ENCODE assay signal across 24 cellular contexts in genomic region chr11:69650832-69651344, GRCh38. TPM values are rescaled to one million over a fixed set of nuclear protein-coding genes. Genes with fewer than 3 reads are reported as not detected.
"Had no signal": no experiment of that assay in that cellular context is flagged by ENCODE, and none has a peak within 500 bp of the region (broad histone marks: within the 10 kb centered on the region; RNA-seq: fewer than 3 reads in every experiment).

No MANE protein-coding gene starts in this region.

- H3K4me3 ChIP-seq: colonic mucosa, esophagus muscularis mucosa, hepatocyte, left lung, ovary, tibial nerve, vagina had no signal

- H3K27ac ChIP-seq: colonic mucosa, esophagus muscularis mucosa, hepatocyte, left lung, ovary, vagina had no signal

- FAIRE-seq: endometrium had no signal

- H2AFZ ChIP-seq: hepatocyte had no signal

- H3K4me1 ChIP-seq: colonic mucosa, vagina had no signal

- H3K27ac Mint-ChIP-seq: activated CD8-positive, alpha-beta T cell treated with anti-CD3 and anti-CD28 coated beads, Interleukin-2, amount 10 ng/mL, durations not matched to agents 7 days and 5 days; activated naive CD4-positive, alpha-beta T cell treated with anti-CD3 and anti-CD28 coated beads, Interleukin-2, amount 50 U/mL, for 72 hours; activated T-cell treated with anti-CD3 and anti-CD28 coated beads, Interleukin-2, amount 50 U/mL, for 72 hours; stimulated activated naive B cell treated with anti-CD40 and anti-IgM and Interleukin-4, amounts not matched to agents 10 μg/mL and 1 μg/mL and 100 μg/mL, for 72 hours; WTC11 had no signal

- H3K4me2 ChIP-seq: hepatocyte had no signal

- H3K27me3 Mint-ChIP-seq: stimulated activated naive B cell treated with anti-CD40 and anti-IgM and Interleukin-4, amounts not matched to agents 10 μg/mL and 1 μg/mL and 100 μg/mL, for 72 hours had no signal

- H3K36me3 ChIP-seq: colonic mucosa, ovary had no signal

- H3K9me3 ChIP-seq: colonic mucosa, esophagus muscularis mucosa, left lung, ovary, tibial nerve, vagina had no signal

- H3K9me3 Mint-ChIP-seq: activated naive CD4-positive, alpha-beta T cell treated with anti-CD3 and anti-CD28 coated beads, Interleukin-2, amount 50 U/mL, for 72 hours; activated T-cell treated with anti-CD3 and anti-CD28 coated beads, Interleukin-2, amount 50 U/mL, for 72 hours; stimulated activated naive B cell treated with anti-CD40 and anti-IgM and Interleukin-4, amounts not matched to agents 10 μg/mL and 1 μg/mL and 100 μg/mL, for 72 hours; WTC11 had no signal

- ATAC-seq: activated CD8-positive, alpha-beta T cell treated with anti-CD3 and anti-CD28 coated beads, Interleukin-2, amount 10 ng/mL, durations not matched to agents 7 days and 5 days; activated naive CD4-positive, alpha-beta T cell treated with anti-CD3 and anti-CD28 coated beads, Interleukin-2, amount 50 U/mL, for 72 hours; activated T-cell treated with anti-CD3 and anti-CD28 coated beads, Interleukin-2, amount 50 U/mL, for 72 hours; left lung; stimulated activated naive B cell treated with anti-CD40 and anti-IgM and Interleukin-4, amounts not matched to agents 10 μg/mL and 1 μg/mL and 100 μg/mL, for 72 hours; WTC11 had no signal

- H3K36me3 Mint-ChIP-seq: activated naive CD4-positive, alpha-beta T cell treated with anti-CD3 and anti-CD28 coated beads, Interleukin-2, amount 50 U/mL, for 72 hours had no signal

- H3K27me3 ChIP-seq: colonic mucosa, esophagus muscularis mucosa, hepatocyte, left lung, ovary, tibial nerve, vagina had no signal

- H3K79me2 ChIP-seq: hepatocyte had no signal

- H3K4me3 Mint-ChIP-seq: activated CD8-positive, alpha-beta T cell treated with anti-CD3 and anti-CD28 coated beads, Interleukin-2, amount 10 ng/mL, durations not matched to agents 7 days and 5 days; activated T-cell treated with anti-CD3 and anti-CD28 coated beads, Interleukin-2, amount 50 U/mL, for 72 hours; stimulated activated naive B cell treated with anti-CD40 and anti-IgM and Interleukin-4, amounts not matched to agents 10 μg/mL and 1 μg/mL and 100 μg/mL, for 72 hours; WTC11 had no signal

- DNase-seq: activated CD4-positive, alpha-beta T cell treated with anti-CD3 and anti-CD28 coated beads for 4 hours; activated CD8-positive, alpha-beta memory T cell treated with anti-CD3 and anti-CD28 coated beads, Interleukin-2, amount 50 U/mL, for 48 hours; activated CD8-positive, alpha-beta T cell treated with anti-CD3 and anti-CD28 coated beads, Interleukin-2, amount 10 ng/mL, durations not matched to agents 7 days and 5 days; activated gamma-delta T cell; activated T-cell treated with anti-CD3 and anti-CD28 coated beads, Interleukin-2, amount 50 U/mL, for 72 hours; caudate nucleus; colonic mucosa; islet precursor cell; ovary; stimulated activated CD4-positive, alpha-beta T cell treated with anti-CD3 and anti-CD28 coated beads, Interleukin-15, amount 100 ng/mL, for 24 hours; stimulated activated CD4-positive, alpha-beta T cell treated with anti-CD3 and anti-CD28 coated beads, Interleukin-4, amount 100 ng/mL, for 1 hour; stimulated activated naive B cell treated with anti-CD40 and anti-IgM and Interleukin-4, amounts not matched to agents 10 μg/mL and 1 μg/mL and 100 μg/mL, for 72 hours had no signal

RNA-seq across cellular contexts. Expression of gene FGF19, which starts 52.9 kb away (rescaled TPM):
- total RNA-seq: activated CD8-positive, alpha-beta T cell treated with anti-CD3 and anti-CD28 coated beads, Interleukin-2, amount 10 ng/mL, durations not matched to agents 7 days and 5 days; esophagus muscularis mucosa; glomerular endothelial cell; left lung; mesenteric fat pad; skeletal muscle tissue; T-helper 1 cell treated with Interleukin-12 subunit alpha and Interleukin-12 subunit beta and Interleukin-4 antibody, amounts not matched to agents 30 ng/mL and 1 ng/mL, for 36 hours; tibial nerve; vagina had no signal
- polyA plus RNA-seq: hepatocyte, ovary had no signal
